9 cellular contexts compared by ENCODE assay signal in genomic region chr5:154447074-154447725, GRCh38. TPM values are rescaled to one million over a fixed set of nuclear protein-coding genes. Genes with fewer than 3 reads are reported as not detected.
DNase-seq lines count a peak whose midpoint lies in the region; ATAC-seq, FAIRE-seq and TF ChIP-seq lines count a peak whose summit lies in the region.
"Had no signal": no experiment of that assay in that cellular context is flagged by ENCODE, and none has a peak within 500 bp of the region (broad histone marks: within the 10 kb centered on the region; RNA-seq: fewer than 3 reads in every experiment).

No MANE protein-coding gene starts in this region.

- ATAC-seq in RWPE2 (ENCODE audit: low read depth) = peak; percentile 0; the same call in 1 of the 3 replicates
- ATAC-seq in HG03432 (IDR thresholded peaks at IDR 0.05; ENCODE audit: unreplicated experiment) = no peak

- H3K36me3 ChIP-seq in RWPE2 (ENCODE audit: low read depth) = peaks cover 24% of the 10 kb centered on the region
- peaks cover 11 to 22% (median 18%) of the 10 kb centered on the region in 4 donors for H3K36me3 ChIP-seq in esophagus muscularis mucosa

- H3K27me3 ChIP-seq in RWPE2 (ENCODE audit: insufficient read depth, poor library complexity, severe bottlenecking) (no peaks in the 10 kb centered on the region), esophagus muscularis mucosa (no peaks in the 10 kb centered on the region)

- TF ChIP-seq CTCF in RWPE2 (IDR thresholded peaks at IDR 0.05; ENCODE audit: poor library complexity, severe bottlenecking) (no peak), esophagus muscularis mucosa (IDR thresholded peaks at IDR 0.05) (no peak)

- H3K4me1 ChIP-seq in RWPE2 (ENCODE audit: insufficient read depth, poor library complexity, severe bottlenecking) (peaks cover 22% of the 10 kb centered on the region), esophagus muscularis mucosa (peaks cover 27 to 50% (median 40%) of the 10 kb centered on the region in 4 donors)

- H3K9me3 ChIP-seq in RWPE2 (ENCODE audit: severe bottlenecking) = no peaks in the 10 kb centered on the region
- H3K9me3 ChIP-seq in esophagus muscularis mucosa = no peaks in the 10 kb centered on the region

- intact Hi-C loops in esophagus muscularis mucosa (cut with DNase I) = loop anchor here (10.0 kb wide), 1 partner anchor 498 kb away; the partner anchor contains the start of gene MRPL22

- DNase-seq in GM12892 (ENCODE audit: insufficient read length) = no peak
- no peak for DNase-seq in RWPE2 (ENCODE audit: low spot score)
- no peak for DNase-seq in esophagus muscularis mucosa (ENCODE audit: extremely low spot score)
- peak; percentile 21 for DNase-seq in putamen (ENCODE audit: low spot score)
- no peak for DNase-seq in inferior parietal cortex (ENCODE audit: extremely low spot score)
- no peak for DNase-seq in NCI-H1092 (lab: John Stamatoyannopoulos, UW)
- DNase-seq in NCI-H82 (lab: John Stamatoyannopoulos, UW) = no peak

- peak overlapping the region; percentile 46 for H3K27ac ChIP-seq in RWPE2 (ENCODE audit: poor library complexity, severe bottlenecking)
- peak overlapping the region; percentile 86 to 95 (median 90) for H3K27ac ChIP-seq in esophagus muscularis mucosa (replicated peaks in 1 of 4)

- WGBS in esophagus muscularis mucosa = 8% methylated on average over 10 of the region's 10 CpGs

- no peak for TF ChIP-seq POLR2A in GM12892 (IDR thresholded peaks at IDR 0.05; ENCODE audit: low read depth, low read length)
- no peak for TF ChIP-seq POLR2A in esophagus muscularis mucosa (IDR thresholded peaks at IDR 0.05; ENCODE audit: low read depth)

- TF ChIP-seq EP300 in esophagus muscularis mucosa (IDR thresholded peaks at IDR 0.05) = no peak

- FAIRE-seq in GM12892 (lab: Jason Lieb, UNC) = peak; percentile 42
- FAIRE-seq: islet of Langerhans had no signal

- H3K4me3 ChIP-seq in RWPE2 (ENCODE audit: severe bottlenecking) (peak overlapping the region; percentile 79), esophagus muscularis mucosa (peak overlapping the region; percentile 87 to 99 (median 97))

RNA-seq across cellular contexts. Expression of gene SAP30L, which starts 1.4 kb away (rescaled TPM):
- polyA plus RNA-seq in GM12892 (2012; ENCODE audit: missing spikeins) = 22.5 TPM
- 10 to 100 TPM; 34.9 to 54.9 (median 46.2) TPM for total RNA-seq in esophagus muscularis mucosa

RNA-seq across cellular contexts. Expression of gene HAND1, which starts 30.8 kb away (rescaled TPM):
- not detected for polyA plus RNA-seq in GM12892 (2012; ENCODE audit: missing spikeins)
- not detected for total RNA-seq in esophagus muscularis mucosa
